Comparison of ENCODE assay signal across 16 cellular contexts in genomic region chr1:221739677-221740025, GRCh38.
DNase-seq lines count a peak whose midpoint lies in the region; ATAC-seq and TF ChIP-seq lines count a peak whose summit lies in the region.
"Had no signal": no experiment of that assay in that cellular context is flagged by ENCODE, and none has a peak within 500 bp of the region (broad histone marks: within the 10 kb centered on the region; RNA-seq: fewer than 3 reads in every experiment).

No MANE protein-coding gene starts in this region.

- peaks cover 5% of the 10 kb centered on the region for H3K4me1 Mint-ChIP-seq in nephron

- in situ Hi-C loops in astrocyte of the spinal cord (cut with HindIII; ENCODE audit: low sequenced_read_pairs): no loop called here
- in situ Hi-C loops in brain microvascular endothelial cell (cut with HindIII; ENCODE audit: low pct_ligation_motif_present, low sequenced_read_pairs): no loop called here

- H3K27ac ChIP-seq in brain microvascular endothelial cell: no peak overlapping the region
- H3K27ac ChIP-seq: testis had no signal

- TF ChIP-seq CTCF in AG09309 (IDR thresholded peaks at IDR 0.05; ENCODE audit: control insufficient read depth, insufficient read depth, low read depth, low read length, missing control alignments) (no peak), GM12865 (IDR thresholded peaks at IDR 0.05; ENCODE audit: insufficient read depth, low read depth, low read length, missing control alignments) (no peak), astrocyte of the spinal cord (IDR thresholded peaks at IDR 0.05; ENCODE audit: low read depth, low read length) (no peak), nephron (IDR thresholded peaks at IDR 0.05; ENCODE audit: unreplicated experiment in 3 of 3) (no peak), brain microvascular endothelial cell (IDR thresholded peaks at IDR 0.05; ENCODE audit: low read depth, low read length, missing control alignments) (no peak)

- H3K27ac Mint-ChIP-seq in nephron: no peak overlapping the region
- H3K27ac Mint-ChIP-seq: activated CD4-positive, alpha-beta T cell treated with anti-CD3 and anti-CD28 coated beads, Interleukin-2, amount 10 ng/mL, durations not matched to agents 24 days and 14 days had no signal

- ATAC-seq in HG03095 (IDR thresholded peaks at IDR 0.05; ENCODE audit: unreplicated experiment) (no peak), GM21737 (IDR thresholded peaks at IDR 0.05; ENCODE audit: unreplicated experiment) (no peak)
- ATAC-seq: sciatic nerve had no signal

- H3K27me3 ChIP-seq in brain microvascular endothelial cell (replicated peaks): no peaks in the 10 kb centered on the region
- H3K27me3 ChIP-seq: testis had no signal

- H3K9me3 Mint-ChIP-seq in nephron: no peaks in the 10 kb centered on the region
- H3K9me3 Mint-ChIP-seq: CD4-positive, alpha-beta memory T cell had no signal

- DNase-seq in AG09309 (ENCODE audit: low read depth) (no peak), GM12865 (ENCODE audit: low read depth) (no peak), astrocyte of the spinal cord (ENCODE audit: low read depth, low spot score) (no peak), brain microvascular endothelial cell (no peak), 8988T (no peak)
- DNase-seq: activated CD4-positive, alpha-beta T cell treated with anti-CD3 and anti-CD28 coated beads, Interleukin-2, amount 10 ng/mL, durations not matched to agents 24 days and 14 days; activated effector memory CD4-positive, alpha-beta T cell treated with Interleukin-2 at 50 U/mL for 16 hours; CD4-positive, alpha-beta memory T cell; GDM1; NCI-H2227 treated with DMSO at 0.1 percent for 48 hours; OCI-M1; testis had no signal

- H3K4me3 ChIP-seq in AG09309 (ENCODE audit: control insufficient read depth, low read depth, low read length) (peak overlapping the region; percentile 87; the same call in 1 of the 2 replicates), GM12865 (ENCODE audit: low read depth, low read length) (peak overlapping the region; percentile 81), astrocyte of the spinal cord (ENCODE audit: low read depth, low read length) (peak overlapping the region; percentile 96), brain microvascular endothelial cell (ENCODE audit: low read depth, low read length) (no peak overlapping the region)

- H3K36me3 Mint-ChIP-seq in nephron (ENCODE audit: low read depth): peaks cover 12% of the 10 kb centered on the region

- H3K36me3 ChIP-seq in brain microvascular endothelial cell (replicated peaks): peaks cover 3% of the 10 kb centered on the region

- H3K27me3 Mint-ChIP-seq in nephron (ENCODE audit: low read depth): peaks cover 23% of the 10 kb centered on the region
- H3K27me3 Mint-ChIP-seq: activated CD4-positive, alpha-beta T cell treated with anti-CD3 and anti-CD28 coated beads, Interleukin-2, amount 10 ng/mL, durations not matched to agents 24 days and 14 days; CD4-positive, alpha-beta memory T cell had no signal

- peak overlapping the region; percentile 56 to 70 (median 61) for H3K4me3 Mint-ChIP-seq in nephron
- H3K4me3 Mint-ChIP-seq: activated CD4-positive, alpha-beta T cell treated with anti-CD3 and anti-CD28 coated beads, Interleukin-2, amount 10 ng/mL, durations not matched to agents 24 days and 14 days had no signal
